16 cellular contexts compared by ENCODE assay signal in genomic region chr22:24435323-24435645, GRCh38. TPM values are rescaled to one million over a fixed set of nuclear protein-coding genes. Genes with fewer than 3 reads are reported as not detected.
DNase-seq lines count a peak whose midpoint lies in the region; ATAC-seq and TF ChIP-seq lines count a peak whose summit lies in the region.
"Had no signal": no experiment of that assay in that cellular context is flagged by ENCODE, and none has a peak within 500 bp of the region (broad histone marks: within the 10 kb centered on the region; RNA-seq: fewer than 3 reads in every experiment).

No MANE protein-coding gene starts in this region.

- H3K79me2 ChIP-seq in OCI-LY7 (ENCODE audit: insufficient read depth, low read depth, low read length), result peaks cover 54% of the 10 kb centered on the region

- no peak for TF ChIP-seq EP300 in stomach (IDR thresholded peaks at IDR 0.05)

- ATAC-seq in activated T-cell treated with anti-CD3 and anti-CD28 coated beads, Interleukin-2, amount 50 U/mL, for 72 hours (replicated peaks in 1 of 2), result no peak
- no peak for ATAC-seq in HG02571 (IDR thresholded peaks at IDR 0.05; ENCODE audit: unreplicated experiment)

- POLR2A ChIA-PET in OCI-LY7 (lab: Charles Lee), result interaction anchor here (0.6 to 2.2 kb wide), 4 partner anchors 9 to 67 kb away, joined by 3 to 10 read pairs (median 4); no protein-coding TSS in a partner anchor

- peaks cover 83% of the 10 kb centered on the region for H3K4me1 Mint-ChIP-seq in activated T-cell treated with anti-CD3 and anti-CD28 coated beads, Interleukin-2, amount 50 U/mL, for 72 hours (ENCODE audit: low read depth)

- H3K36me3 ChIP-seq in OCI-LY7 (ENCODE audit: insufficient read depth, low read length) (peaks cover 52% of the 10 kb centered on the region; the same call in 1 of the 2 replicates), esophagus squamous epithelium (no peaks in the 10 kb centered on the region), stomach (no peaks in the 10 kb centered on the region)
- H3K36me3 ChIP-seq: SJCRH30, thyroid gland had no signal

- H3K4me3 ChIP-seq in OCI-LY7 (ENCODE audit: low read depth, low read length, poor library complexity, severe bottlenecking), result peak overlapping the region; percentile 61
- H3K4me3 ChIP-seq in esophagus squamous epithelium, result no peak overlapping the region
- H3K4me3 ChIP-seq in stomach, result no peak overlapping the region
- H3K4me3 ChIP-seq: SJCRH30, thyroid gland had no signal

- H3K27ac Mint-ChIP-seq in activated T-cell treated with anti-CD3 and anti-CD28 coated beads, Interleukin-2, amount 50 U/mL, for 72 hours, result peak overlapping the region; percentile 94

- no peaks in the 10 kb centered on the region for H3K9me3 Mint-ChIP-seq in activated T-cell treated with anti-CD3 and anti-CD28 coated beads, Interleukin-2, amount 50 U/mL, for 72 hours

- CTCF ChIA-PET in OCI-LY7 (lab: Charles Lee; ENCODE audit: unreplicated experiment), result interaction anchor here (0.6 to 1.2 kb wide), 6 partner anchors 8 to 87 kb away, joined by 3 to 4 read pairs (median 3); partner anchors contain the start of gene ADORA2A

- TF ChIP-seq CTCF in OCI-LY7 (conservative IDR thresholded peaks at IDR 0.05; ENCODE audit: low read length) (no peak), esophagus squamous epithelium (IDR thresholded peaks at IDR 0.05) (no peak), stomach (IDR thresholded peaks at IDR 0.05) (no peak)

- intact Hi-C loops in OCI-LY7 (cut with micrococcal nuclease; ENCODE audit: unreplicated experiment) (loop anchor here (2.0 kb wide), 1 partner anchor 164 kb away; the partner anchor contains the start of gene SPECC1L), esophagus squamous epithelium (cut with DNase I) (no loop called here), stomach (cut with DNase I; ENCODE audit: low total_unique reads) (loop anchor here (5.0 kb wide), 1 partner anchor 87 kb away; no protein-coding TSS in a partner anchor)

- no peaks in the 10 kb centered on the region for H3K9me2 ChIP-seq in OCI-LY7 (ENCODE audit: insufficient read depth, low read length)

- H3K27ac ChIP-seq in OCI-LY7 (ENCODE audit: low read depth, low read length, poor library complexity, severe bottlenecking) (peak overlapping the region; percentile 99), esophagus squamous epithelium (peak overlapping the region in 3 of 4 donors; percentile 18 to 85 (median 57)), stomach (peak overlapping the region in 4 of 5 donors; percentile 41 to 86 (median 64))

- H2AFZ ChIP-seq in OCI-LY7 (ENCODE audit: low read length), result no peak overlapping the region

- peaks cover 1 to 11% of the 10 kb centered on the region in 2 donors for H3K36me3 Mint-ChIP-seq in activated T-cell treated with anti-CD3 and anti-CD28 coated beads, Interleukin-2, amount 50 U/mL, for 72 hours (ENCODE audit: insufficient read depth in 2 of 2)

- 69 to 70% methylated on average over 2 of the region's 2 CpGs for WGBS in esophagus squamous epithelium, 2 donors
- 81 to 93% (median 84%) methylated on average over 2 of the region's 2 CpGs for WGBS in stomach, 5 donors

- no peaks in the 10 kb centered on the region for H3K9me3 ChIP-seq in OCI-LY7 (ENCODE audit: low read length)
- no peaks in the 10 kb centered on the region for H3K9me3 ChIP-seq in esophagus squamous epithelium
- H3K9me3 ChIP-seq in stomach, result no peaks in the 10 kb centered on the region
- H3K9me3 ChIP-seq: SJCRH30, thyroid gland had no signal

- TF ChIP-seq POLR2A in esophagus squamous epithelium (IDR thresholded peaks at IDR 0.05) (no peak), stomach (IDR thresholded peaks at IDR 0.05) (no peak), erythroblast (IDR thresholded peaks at IDR 0.05; ENCODE audit: low read length) (no peak)

- H3K4me1 ChIP-seq in OCI-LY7 (ENCODE audit: insufficient read depth, low read length, poor library complexity, severe bottlenecking) (peaks cover 85% of the 10 kb centered on the region), esophagus squamous epithelium (peaks cover 22 to 52% (median 35%) of the 10 kb centered on the region in 3 donors), stomach (peaks cover 23 to 60% (median 54%) of the 10 kb centered on the region in 4 donors)

- H3K4me3 Mint-ChIP-seq in activated T-cell treated with anti-CD3 and anti-CD28 coated beads, Interleukin-2, amount 50 U/mL, for 72 hours, result peak overlapping the region; percentile 80 to 88

- H3K27me3 Mint-ChIP-seq in activated T-cell treated with anti-CD3 and anti-CD28 coated beads, Interleukin-2, amount 50 U/mL, for 72 hours (ENCODE audit: low read depth), result no peaks in the 10 kb centered on the region

- no TSS peak for BruUV-seq in OCI-LY7 (replicated peaks; lab: Mats Ljungman, UMichigan)

- no peak for DNase-seq in activated T-cell treated with anti-CD3 and anti-CD28 coated beads, Interleukin-2, amount 50 U/mL, for 72 hours
- no peak for DNase-seq in activated T-cell treated with anti-CD3 and anti-CD28 coated beads, Interleukin-2, amount 50 U/mL, for 48 hours
- DNase-seq in OCI-LY7 (ENCODE audit: low spot score) (peak; percentile 33), esophagus squamous epithelium (lab: John Stamatoyannopoulos, UW) (no peak), stomach (no peak), erythroblast (lab: John Stamatoyannopoulos, UW) (no peak), EL (no peak)
- DNase-seq: anterior cingulate cortex, NCI-H1105 treated with DMSO at 0.1 percent for 48 hours, NCI-H69, retina, thyroid gland had no signal

- no peaks in the 10 kb centered on the region for H3K27me3 ChIP-seq in esophagus squamous epithelium
- no peaks in the 10 kb centered on the region for H3K27me3 ChIP-seq in stomach
- H3K27me3 ChIP-seq: SJCRH30, thyroid gland had no signal

- peak overlapping the region; percentile 97 for H3K4me2 ChIP-seq in OCI-LY7 (ENCODE audit: low read length)

- no peaks in the 10 kb centered on the region for H4K20me1 ChIP-seq in OCI-LY7 (ENCODE audit: insufficient read depth, low read length)

RNA-seq across cellular contexts. Expression of gene ADORA2A, which starts 7.9 kb away (rescaled TPM):
- total RNA-seq in activated T-cell treated with anti-CD3 and anti-CD28 coated beads, Interleukin-2, amount 50 U/mL, for 72 hours, result 10 to 100 TPM; 34.6 to 41.2 TPM
- total RNA-seq in OCI-LY7 (2014; rRNA removed; shearing (Covaris generic)), result 31.2 and 35.7 TPM in 2 replicates
- total RNA-seq in OCI-LY7 (2022) (29.5 and 35.0 TPM in 2 replicates), esophagus squamous epithelium (1 to 10 TPM; 1.0 to 4.0 (median 2.4) TPM), stomach (1 to 10 TPM in 3 of 5 donors, under 1 TPM in 1, not detected in 1; 0.58 to 7.1 (median 3.1) TPM)
- 1 to 10 TPM; 1.4 to 2.9 (median 1.6) TPM for polyA plus RNA-seq in stomach

RNA-seq across cellular contexts. Expression of gene UPB1, which starts 59.8 kb away (rescaled TPM):
- 1 to 10 TPM in 1 of 2 donors, under 1 TPM in 1; 0.26 to 1.2 TPM for total RNA-seq in activated T-cell treated with anti-CD3 and anti-CD28 coated beads, Interleukin-2, amount 50 U/mL, for 72 hours
- total RNA-seq in OCI-LY7 (2014; rRNA removed; shearing (Covaris generic)), result 0.13 and 0.69 TPM in 2 replicates
- total RNA-seq in OCI-LY7 (2022) (0.70 and 0.85 TPM in 2 replicates), esophagus squamous epithelium (under 1 TPM in 1 of 4 donors, not detected in 3; 0.57 TPM), stomach (under 1 TPM in 1 of 5 donors, not detected in 4; 0.73 TPM)
- under 1 TPM in 1 of 3 donors, not detected in 2; 0.35 TPM for polyA plus RNA-seq in stomach
- total RNA-seq: lung microvascular endothelial cell, thyroid gland had no signal
- polyA plus RNA-seq: AG04450 had no signal
